10 cellular contexts compared by ENCODE assay signal in genomic region chr1:202565890-202566289, GRCh38.
DNase-seq lines count a peak whose midpoint lies in the region; ATAC-seq and TF ChIP-seq lines count a peak whose summit lies in the region.
"Had no signal": no experiment of that assay in that cellular context is flagged by ENCODE, and none has a peak within 500 bp of the region (broad histone marks: within the 10 kb centered on the region; RNA-seq: fewer than 3 reads in every experiment).

No MANE protein-coding gene starts in this region.

- no peaks in the 10 kb centered on the region for H3K27me3 Mint-ChIP-seq in CD4-positive, CD25-positive, alpha-beta regulatory T cell
- H3K27me3 Mint-ChIP-seq: activated naive CD4-positive, alpha-beta T cell treated with anti-CD3 and anti-CD28 coated beads, Interleukin-2, amount 50 U/mL, for 24 hours had no signal

- TF ChIP-seq CTCF in dorsolateral prefrontal cortex (IDR thresholded peaks at IDR 0.05 in 54 of 56, conservative IDR thresholded peaks at IDR 0.05 in 2 of 56; ENCODE audit: low read depth in 1 of 56, partially characterized antibody in 56 of 56) = peak in 1 of 56 donors; percentile 9

- intact Hi-C loops in right cardiac atrium (cut with DNase I) = no loop called here
- intact Hi-C loops in dorsolateral prefrontal cortex (cut with DNase I) = loop anchor here in 1 of 2 donors (5.0 kb wide), 1 partner anchor 69 kb away; no protein-coding TSS in a partner anchor

- no peaks in the 10 kb centered on the region for H3K9me3 Mint-ChIP-seq in CD4-positive, CD25-positive, alpha-beta regulatory T cell
- H3K9me3 Mint-ChIP-seq: activated naive CD4-positive, alpha-beta T cell treated with anti-CD3 and anti-CD28 coated beads, Interleukin-2, amount 50 U/mL, for 24 hours had no signal

- no peaks in the 10 kb centered on the region for H3K9me3 ChIP-seq in CD4-positive, CD25-positive, alpha-beta regulatory T cell (ENCODE audit: control insufficient read depth in 2 of 2, low read length in 2 of 2)
- no peaks in the 10 kb centered on the region for H3K9me3 ChIP-seq in right cardiac atrium (ENCODE audit: control insufficient read depth, low read length)

- peaks cover 20 to 44% (median 30%) of the 10 kb centered on the region in 4 donors for H3K4me1 Mint-ChIP-seq in CD4-positive, CD25-positive, alpha-beta regulatory T cell
- H3K4me1 Mint-ChIP-seq: activated naive CD4-positive, alpha-beta T cell treated with anti-CD3 and anti-CD28 coated beads, Interleukin-2, amount 50 U/mL, for 24 hours had no signal

- H3K27ac Mint-ChIP-seq in CD4-positive, CD25-positive, alpha-beta regulatory T cell = peak overlapping the region in 2 of 3 donors; percentile 32 to 75
- H3K27ac Mint-ChIP-seq: activated naive CD4-positive, alpha-beta T cell treated with anti-CD3 and anti-CD28 coated beads, Interleukin-2, amount 50 U/mL, for 24 hours had no signal

- WGBS in right cardiac atrium = 91% methylated on average over 2 of the region's 2 CpGs

- peak overlapping the region; percentile 3 for H3K4me3 ChIP-seq in CD4-positive, CD25-positive, alpha-beta regulatory T cell (ENCODE audit: low read depth, low read length)
- H3K4me3 ChIP-seq in right cardiac atrium (ENCODE audit: low read length) (no peak overlapping the region), dorsolateral prefrontal cortex (no peak overlapping the region)

- H3K36me3 ChIP-seq in CD4-positive, CD25-positive, alpha-beta regulatory T cell (ENCODE audit: control insufficient read depth, insufficient read depth, low read length) = peaks cover 10% of the 10 kb centered on the region

- no peak overlapping the region for H3K27ac ChIP-seq in CD4-positive, CD25-positive, alpha-beta regulatory T cell (ENCODE audit: insufficient read depth, low read length, poor library complexity, severe bottlenecking)
- H3K27ac ChIP-seq in right cardiac atrium (ENCODE audit: low read length) = peak overlapping the region; percentile 40
- peak overlapping the region in 19 of 59 donors; percentile 0 to 67 (median 27) for H3K27ac ChIP-seq in dorsolateral prefrontal cortex

- H3K4me1 ChIP-seq in CD4-positive, CD25-positive, alpha-beta regulatory T cell (ENCODE audit: control insufficient read depth, insufficient read depth, low read length, poor library complexity, severe bottlenecking) = peaks cover 24% of the 10 kb centered on the region
- peaks cover 14% of the 10 kb centered on the region for H3K4me1 ChIP-seq in right cardiac atrium (ENCODE audit: control insufficient read depth, insufficient read depth, low read length)

- H3K27me3 ChIP-seq in CD4-positive, CD25-positive, alpha-beta regulatory T cell (ENCODE audit: control insufficient read depth, insufficient read depth, low read length) = no peaks in the 10 kb centered on the region
- no peaks in the 10 kb centered on the region for H3K27me3 ChIP-seq in right cardiac atrium (ENCODE audit: control insufficient read depth, insufficient read depth)
- no peaks in the 10 kb centered on the region for H3K27me3 ChIP-seq in dorsolateral prefrontal cortex

- DNase-seq in CD4-positive, CD25-positive, alpha-beta regulatory T cell = peak in 2 of 3 donors; percentile 7 to 75
- DNase-seq in right cardiac atrium (no peak), HK-2 (ENCODE audit: unreplicated experiment) (no peak), HuH-7.5 (ENCODE audit: low spot score) (no peak), dorsolateral prefrontal cortex (no peak), AG08396 (ENCODE audit: low spot score) (no peak)
- DNase-seq: hippocampal formation had no signal

- ATAC-seq in CD4-positive, CD25-positive, alpha-beta regulatory T cell (ENCODE audit: low read depth in 2 of 2) = peak; percentile 73
- ATAC-seq in GM19467 (IDR thresholded peaks at IDR 0.05; ENCODE audit: unreplicated experiment) (peak; percentile 86), HG03442 (IDR thresholded peaks at IDR 0.05; ENCODE audit: unreplicated experiment) (peak; percentile 80), right cardiac atrium (peak in 1 of 2 donors; percentile 37)

- peak overlapping the region in 2 of 4 donors; percentile 6 to 76 for H3K4me3 Mint-ChIP-seq in CD4-positive, CD25-positive, alpha-beta regulatory T cell
- H3K4me3 Mint-ChIP-seq: activated naive CD4-positive, alpha-beta T cell treated with anti-CD3 and anti-CD28 coated beads, Interleukin-2, amount 50 U/mL, for 24 hours had no signal

- peaks cover 41% of the 10 kb centered on the region for H3K36me3 Mint-ChIP-seq in CD4-positive, CD25-positive, alpha-beta regulatory T cell

Comparison
In these comparisons a context has a peak if more than half of its experiments do, and no peak if none do; other contexts are left out.
1. DNase-seq: peak in CD4-positive, CD25-positive, alpha-beta regulatory T cell (2 of 3); none in right cardiac atrium (0 of 3), HK-2 (single experiment), HuH-7.5 (single experiment), dorsolateral prefrontal cortex (0 of 10) and AG08396 (single experiment).